ENCODE assay signal across 21 cellular contexts in genomic region chr11:96023311-96023710, GRCh38.
"Had no signal": no experiment of that assay in that cellular context is flagged by ENCODE, and none has a peak within 500 bp of the region (broad histone marks: within the 10 kb centered on the region; RNA-seq: fewer than 3 reads in every experiment).

No MANE protein-coding gene starts in this region.

- H3K4me3 Mint-ChIP-seq: activated CD4-positive, alpha-beta T cell treated with anti-CD3 and anti-CD28 coated beads for 36 hours; activated T-cell treated with anti-CD3 and anti-CD28 coated beads, Interleukin-2, amount 50 U/mL, for 4 hours; brain; neural progenitor cell; WTC11 had no signal

- H3K27me3 ChIP-seq: heart left ventricle, neural progenitor cell, spleen, upper lobe of left lung had no signal

- H3K9me3 ChIP-seq: heart left ventricle, spleen, thoracic aorta, upper lobe of left lung had no signal

- H3K27ac ChIP-seq: heart left ventricle, neural progenitor cell, spleen, thoracic aorta, upper lobe of left lung had no signal

- H3K27me3 Mint-ChIP-seq: activated CD4-positive, alpha-beta T cell treated with anti-CD3 and anti-CD28 coated beads for 36 hours had no signal

- H3K4me3 ChIP-seq: heart left ventricle, neural progenitor cell, spleen, thoracic aorta, upper lobe of left lung had no signal

- H3K36me3 ChIP-seq: heart left ventricle, neural progenitor cell, spleen, thoracic aorta, upper lobe of left lung had no signal

- ATAC-seq: activated CD4-positive, alpha-beta T cell treated with anti-CD3 and anti-CD28 coated beads for 36 hours; activated T-cell treated with anti-CD3 and anti-CD28 coated beads, Interleukin-2, amount 50 U/mL, for 4 hours; left cardiac atrium; WTC11 had no signal

- H3K4me1 ChIP-seq: heart left ventricle, spleen, upper lobe of left lung had no signal

- H3K36me3 Mint-ChIP-seq: brain, neural progenitor cell, WTC11 had no signal

- H3K27ac Mint-ChIP-seq: activated CD4-positive, alpha-beta T cell treated with anti-CD3 and anti-CD28 coated beads for 36 hours; neural progenitor cell; WTC11 had no signal

- FAIRE-seq: endometrium had no signal

- H3K9me3 Mint-ChIP-seq: activated T-cell treated with anti-CD3 and anti-CD28 coated beads, Interleukin-2, amount 50 U/mL, for 4 hours; neural progenitor cell; WTC11 had no signal

- DNase-seq: activated CD4-positive, alpha-beta T cell treated with anti-CD3 and anti-CD28 coated beads for 36 hours; activated CD4-positive, alpha-beta T cell treated with anti-CD3 and anti-CD28 coated beads, Interleukin-2, amount 50 U/mL, for 4 hours; activated CD8-positive, alpha-beta memory T cell treated with anti-CD3 and anti-CD28 coated beads for 24 hours; activated CD8-positive, alpha-beta memory T cell treated with anti-CD3 and anti-CD28 coated beads, Interleukin-2, amount 50 U/mL, for 4 hours; activated naive CD4-positive, alpha-beta T cell treated with Interleukin-2 at 50 U/mL for 16 hours; activated T-cell treated with anti-CD3 and anti-CD28 coated beads, Interleukin-2, amount 50 U/mL, for 4 hours; aorta; heart left ventricle; islet precursor cell; left cardiac atrium; spleen; stimulated activated CD4-positive, alpha-beta T cell treated with anti-CD3 and anti-CD28 coated beads, Interleukin-4, amount 100 ng/mL, for 1 hour; stimulated activated naive CD4-positive, alpha-beta T cell treated with Interleukin-2 at 50 U/mL for 16 hours; T-helper 1 cell; T-helper 9 cell; upper lobe of left lung had no signal
